ENCODE assay signal across 9 cellular contexts in genomic region chr20:47438464-47439381, GRCh38.
DNase-seq lines count a peak whose midpoint lies in the region; ATAC-seq and TF ChIP-seq lines count a peak whose summit lies in the region.
"Had no signal": no experiment of that assay in that cellular context is flagged by ENCODE, and none has a peak within 500 bp of the region (broad histone marks: within the 10 kb centered on the region; RNA-seq: fewer than 3 reads in every experiment).

No MANE protein-coding gene starts in this region.

- TF ChIP-seq POLR2A in vagina (IDR thresholded peaks at IDR 0.05), result no peak

- H3K9me3 Mint-ChIP-seq in activated naive CD8-positive, alpha-beta T cell treated with anti-CD3 and anti-CD28 coated beads for 36 hours, result no peaks in the 10 kb centered on the region

- H3K79me2 ChIP-seq in parathyroid adenoma, result no peaks in the 10 kb centered on the region

- no peak overlapping the region for H3K27ac Mint-ChIP-seq in activated naive CD8-positive, alpha-beta T cell treated with anti-CD3 and anti-CD28 coated beads for 36 hours

- H3K4me3 Mint-ChIP-seq in activated naive CD8-positive, alpha-beta T cell treated with anti-CD3 and anti-CD28 coated beads for 36 hours, result no peak overlapping the region

- H3K27me3 ChIP-seq in parathyroid adenoma (ENCODE audit: control insufficient read depth, insufficient read depth, low read length), result no peaks in the 10 kb centered on the region
- H3K27me3 ChIP-seq in vagina, result no peaks in the 10 kb centered on the region

- intact Hi-C loops in vagina (cut with DNase I), result no loop called here

- no peaks in the 10 kb centered on the region for H3K27me3 Mint-ChIP-seq in activated naive CD8-positive, alpha-beta T cell treated with anti-CD3 and anti-CD28 coated beads for 36 hours

- H3K4me3 ChIP-seq in parathyroid adenoma (ENCODE audit: low read depth, low read length) (no peak overlapping the region), vagina (no peak overlapping the region)

- peaks cover 4% of the 10 kb centered on the region for H3K4me1 Mint-ChIP-seq in activated naive CD8-positive, alpha-beta T cell treated with anti-CD3 and anti-CD28 coated beads for 36 hours

- H3K4me2 ChIP-seq in parathyroid adenoma (ENCODE audit: low read length), result no peak overlapping the region

- no peaks in the 10 kb centered on the region for H3K36me3 Mint-ChIP-seq in activated naive CD8-positive, alpha-beta T cell treated with anti-CD3 and anti-CD28 coated beads for 36 hours

- no peak overlapping the region for H3K9ac ChIP-seq in parathyroid adenoma

- H3K9me3 ChIP-seq in parathyroid adenoma (ENCODE audit: control insufficient read depth, low read length) (no peaks in the 10 kb centered on the region), vagina (no peaks in the 10 kb centered on the region)

- ATAC-seq in GM19025 (IDR thresholded peaks at IDR 0.05; ENCODE audit: low read depth, unreplicated experiment) (peak; percentile 44), HG03280 (IDR thresholded peaks at IDR 0.05; ENCODE audit: unreplicated experiment) (peak; percentile 58), HG03469 (IDR thresholded peaks at IDR 0.05; ENCODE audit: unreplicated experiment) (no peak)

- H3K4me1 ChIP-seq in parathyroid adenoma, result no peaks in the 10 kb centered on the region
- H3K4me1 ChIP-seq in vagina, result no peaks in the 10 kb centered on the region

- peak overlapping the region; percentile 17 for H2AFZ ChIP-seq in parathyroid adenoma

- H3K27ac ChIP-seq in parathyroid adenoma (no peak overlapping the region), vagina (no peak overlapping the region)

- TF ChIP-seq CTCF in parathyroid adenoma (IDR thresholded peaks at IDR 0.05) (no peak), vagina (IDR thresholded peaks at IDR 0.05) (no peak)

- H3K36me3 ChIP-seq in parathyroid adenoma (ENCODE audit: control insufficient read depth, insufficient read depth, low read length) (no peaks in the 10 kb centered on the region), vagina (no peaks in the 10 kb centered on the region)

- DNase-seq in activated naive CD8-positive, alpha-beta T cell treated with anti-CD3 and anti-CD28 coated beads for 36 hours, result peak; percentile 21
- no peak for DNase-seq in stimulated activated CD4-positive, alpha-beta T cell treated with anti-CD3 and anti-CD28 coated beads, Interleukin-2, amount 100 ng/mL, for 24 hours
- DNase-seq in vagina (ENCODE audit: extremely low spot score in 2 of 2), result no peak
- DNase-seq in activated CD4-positive, alpha-beta T cell treated with anti-CD3 and anti-CD28 coated beads for 48 hours, result no peak
- DNase-seq: glutamatergic neuron had no signal
